ENCODE assay signal across 8 cellular contexts in the genomic region with DNA sequence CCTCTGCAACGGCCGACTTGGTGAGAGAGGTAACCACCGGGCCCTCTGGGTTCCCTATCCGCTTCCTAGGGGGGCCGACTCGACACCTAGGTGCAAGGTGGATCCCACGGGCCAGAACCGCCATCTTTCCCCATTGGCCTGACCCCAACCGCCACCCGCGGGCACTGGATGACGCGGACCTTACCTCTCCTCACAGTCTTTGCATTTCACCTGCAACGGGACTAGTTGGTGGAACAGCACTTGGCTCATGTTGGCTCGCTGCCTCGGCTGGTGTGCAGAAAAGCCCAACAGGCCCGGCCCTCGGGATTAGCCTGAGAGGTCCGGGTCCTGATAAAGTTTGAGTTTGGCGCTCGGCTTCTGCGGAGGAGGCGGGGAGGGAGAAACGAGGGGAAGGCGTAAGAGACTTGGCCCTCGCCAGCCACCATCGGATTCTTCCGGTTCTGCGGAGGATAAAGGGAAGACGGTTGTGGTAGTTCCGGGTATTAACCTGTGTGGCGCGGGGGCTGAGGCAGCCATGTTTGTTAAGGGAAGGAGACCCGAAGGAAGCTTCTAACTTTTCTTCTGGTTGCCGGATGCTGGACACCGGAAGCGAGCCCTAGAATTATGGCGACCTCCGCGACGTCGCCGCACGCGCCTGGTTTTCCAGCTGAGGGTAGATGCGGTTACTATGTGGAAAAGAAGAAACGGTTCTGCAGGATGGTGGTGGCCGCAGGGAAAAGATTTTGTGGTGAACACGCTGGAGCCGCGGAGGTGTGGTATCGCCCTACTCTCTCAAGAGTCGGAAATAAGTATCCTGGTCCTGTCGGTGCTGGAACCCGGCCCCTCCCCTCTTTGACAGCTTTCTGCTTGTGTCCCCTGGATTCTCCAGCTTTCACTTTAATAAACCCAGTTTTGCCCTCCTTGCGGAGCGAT. TPM values are rescaled to one million over a fixed set of nuclear protein-coding genes. Genes with fewer than 3 reads are reported as not detected.
DNase-seq lines count a peak whose midpoint lies in the region; ATAC-seq, FAIRE-seq and TF ChIP-seq lines count a peak whose summit lies in the region.

A gene with protein sequence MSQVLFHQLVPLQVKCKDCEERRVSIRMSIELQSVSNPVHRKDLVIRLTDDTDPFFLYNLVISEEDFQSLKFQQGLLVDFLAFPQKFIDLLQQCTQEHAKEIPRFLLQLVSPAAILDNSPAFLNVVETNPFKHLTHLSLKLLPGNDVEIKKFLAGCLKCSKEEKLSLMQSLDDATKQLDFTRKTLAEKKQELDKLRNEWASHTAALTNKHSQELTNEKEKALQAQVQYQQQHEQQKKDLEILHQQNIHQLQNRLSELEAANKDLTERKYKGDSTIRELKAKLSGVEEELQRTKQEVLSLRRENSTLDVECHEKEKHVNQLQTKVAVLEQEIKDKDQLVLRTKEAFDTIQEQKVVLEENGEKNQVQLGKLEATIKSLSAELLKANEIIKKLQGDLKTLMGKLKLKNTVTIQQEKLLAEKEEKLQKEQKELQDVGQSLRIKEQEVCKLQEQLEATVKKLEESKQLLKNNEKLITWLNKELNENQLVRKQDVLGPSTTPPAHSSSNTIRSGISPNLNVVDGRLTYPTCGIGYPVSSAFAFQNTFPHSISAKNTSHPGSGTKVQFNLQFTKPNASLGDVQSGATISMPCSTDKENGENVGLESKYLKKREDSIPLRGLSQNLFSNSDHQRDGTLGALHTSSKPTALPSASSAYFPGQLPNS (minus strand): TSS at position 365 of the 912 bp plus-strand sequence. CDS start 116 bp downstream, at position 249.
A gene with protein sequence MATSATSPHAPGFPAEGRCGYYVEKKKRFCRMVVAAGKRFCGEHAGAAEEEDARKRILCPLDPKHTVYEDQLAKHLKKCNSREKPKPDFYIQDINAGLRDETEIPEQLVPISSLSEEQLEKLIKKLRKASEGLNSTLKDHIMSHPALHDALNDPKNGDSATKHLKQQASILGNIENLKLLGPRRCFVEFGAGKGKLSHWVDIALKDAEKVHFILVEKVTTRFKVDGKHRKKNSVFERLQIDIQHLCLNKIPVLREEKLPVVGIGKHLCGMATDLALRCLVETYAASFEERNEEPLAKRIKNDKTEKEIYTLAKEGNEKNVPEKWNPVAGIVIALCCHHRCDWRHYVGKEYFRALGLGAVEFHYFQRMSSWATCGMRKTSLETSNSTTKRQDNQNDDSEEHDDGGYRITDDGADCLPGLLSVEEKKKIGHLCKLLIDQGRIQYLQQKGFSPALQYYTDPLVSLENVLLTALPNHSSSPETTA (plus strand): TSS at position 598 of the 912 bp plus-strand sequence. CDS start 6 bp downstream, at position 604.

- peaks cover 50% of the 10 kb centered on the region for H3K4me1 Mint-ChIP-seq in activated T-cell treated with anti-CD3 and anti-CD28 coated beads, Interleukin-2, amount 50 U/mL, for 72 hours (ENCODE audit: low read depth)

- peaks cover 12% of the 10 kb centered on the region for H3K36me3 ChIP-seq in KOPT-K1 (ENCODE audit: insufficient read depth, low read length)
- H3K36me3 ChIP-seq in esophagus squamous epithelium: peaks cover 0 to 15% (median 9%) of the 10 kb centered on the region in 3 donors

- H3K27ac ChIP-seq in KOPT-K1 (ENCODE audit: low read depth, low read length, poor library complexity, severe bottlenecking) (peak within 1 kb of the TSS; percentile 89), esophagus squamous epithelium (peak within 1 kb of the TSS; percentile 72 to 85 (median 80))

- H3K27me3 Mint-ChIP-seq in activated T-cell treated with anti-CD3 and anti-CD28 coated beads, Interleukin-2, amount 50 U/mL, for 72 hours (ENCODE audit: low read depth): no peaks in the 10 kb centered on the region

- peaks cover 12 to 49% (median 17%) of the 10 kb centered on the region in 3 donors for H3K4me1 ChIP-seq in esophagus squamous epithelium

- peak; percentile 91 for FAIRE-seq in RCC 7860 (lab: Jason Lieb, UNC)

- TF ChIP-seq POLR2A in esophagus squamous epithelium (IDR thresholded peaks at IDR 0.05): peak in 1 of 4 donors; percentile 33

- H3K9me3 ChIP-seq in KOPT-K1 (ENCODE audit: insufficient read depth, low read length, poor library complexity, severe bottlenecking) (no peaks in the 10 kb centered on the region), esophagus squamous epithelium (no peaks in the 10 kb centered on the region)

- intact Hi-C loops in esophagus squamous epithelium (cut with DNase I): loop anchor here (10.0 kb wide), 1 partner anchor 318 kb away; no protein-coding TSS in a partner anchor

- H3K27me3 ChIP-seq in esophagus squamous epithelium: no peaks in the 10 kb centered on the region

- H3K27ac Mint-ChIP-seq in activated T-cell treated with anti-CD3 and anti-CD28 coated beads, Interleukin-2, amount 50 U/mL, for 72 hours: peak within 1 kb of the TSS; percentile 96

- TF ChIP-seq CTCF in esophagus squamous epithelium (IDR thresholded peaks at IDR 0.05): peak in 3 of 6 experiments; percentile 9 to 30 (median 28)

- WGBS in esophagus squamous epithelium, 2 donors: 0 to 1% methylated on average over 35 to 45 of the region's 57 CpGs

- peaks cover 4 to 9% of the 10 kb centered on the region in 2 donors for H3K36me3 Mint-ChIP-seq in activated T-cell treated with anti-CD3 and anti-CD28 coated beads, Interleukin-2, amount 50 U/mL, for 72 hours (ENCODE audit: insufficient read depth in 2 of 2)

- peak within 1 kb of the TSS; percentile 81 to 92 (median 82) for H3K4me3 ChIP-seq in esophagus squamous epithelium

- peak within 1 kb of the TSS; percentile 98 to 99 for H3K4me3 Mint-ChIP-seq in activated T-cell treated with anti-CD3 and anti-CD28 coated beads, Interleukin-2, amount 50 U/mL, for 72 hours

- H3K9me3 Mint-ChIP-seq in activated T-cell treated with anti-CD3 and anti-CD28 coated beads, Interleukin-2, amount 50 U/mL, for 72 hours: no peaks in the 10 kb centered on the region

- ATAC-seq in GM21786 (IDR thresholded peaks at IDR 0.05; ENCODE audit: unreplicated experiment): peak; percentile 86
- ATAC-seq in activated T-cell treated with anti-CD3 and anti-CD28 coated beads, Interleukin-2, amount 50 U/mL, for 72 hours (replicated peaks in 1 of 2): peak; percentile 95

- DNase-seq in DMS79 (lab: John Stamatoyannopoulos, UW): peak; percentile 96
- DNase-seq in RCC 7860 (ENCODE audit: low spot score): peak; percentile 94
- peak; percentile 93 to 96 for DNase-seq in activated T-cell treated with anti-CD3 and anti-CD28 coated beads, Interleukin-2, amount 50 U/mL, for 72 hours
- DNase-seq in esophagus squamous epithelium (lab: John Stamatoyannopoulos, UW): peak; percentile 78
- peak; percentile 100 for DNase-seq in myocyte (ENCODE audit: low read depth)
- DNase-seq in stimulated activated CD8-positive, alpha-beta memory T cell treated with anti-CD3 and anti-CD28 coated beads, Interleukin-7, amount 100 ng/mL, for 48 hours (ENCODE audit: extremely low read depth in 1 of 2, low read depth in 1 of 2): peak; percentile 79 to 94

RNA-seq across cellular contexts. Expression of the first gene that starts in this region (rescaled TPM):
- 10 to 100 TPM; 14.3 to 15.9 TPM for total RNA-seq in activated T-cell treated with anti-CD3 and anti-CD28 coated beads, Interleukin-2, amount 50 U/mL, for 72 hours
- total RNA-seq in esophagus squamous epithelium (1 to 10 TPM; 1.9 to 6.8 (median 3.8) TPM), myocyte (1.6 and 1.9 TPM in 2 replicates)
- 0.79 TPM for polyA plus RNA-seq in myocyte (2012)

RNA-seq across cellular contexts. Expression of the second gene that starts in this region (rescaled TPM):
- 10 to 100 TPM; 19.9 to 24.4 TPM for total RNA-seq in activated T-cell treated with anti-CD3 and anti-CD28 coated beads, Interleukin-2, amount 50 U/mL, for 72 hours
- total RNA-seq in esophagus squamous epithelium (10 to 100 TPM in 2 of 4 donors, 1 to 10 TPM in 2; 7.8 to 28.8 (median 11.8) TPM), myocyte (15.2 and 17.4 TPM in 2 replicates)
- 5.4 TPM for polyA plus RNA-seq in myocyte (2012)

Comparison
In these comparisons a context has a peak if more than half of its experiments do, and no peak if none do; other contexts are left out.
1. Peak in every context shown above with its lines: DNase-seq, ATAC-seq, H3K4me3 ChIP-seq and H3K27ac ChIP-seq.